Comparison of ENCODE assay signal across 8 cellular contexts in genomic region chr11:560305-561147, GRCh38. TPM values are rescaled to one million over a fixed set of nuclear protein-coding genes. Genes with fewer than 3 reads are reported as not detected.
DNase-seq lines count a peak whose midpoint lies in the region; ATAC-seq and TF ChIP-seq lines count a peak whose summit lies in the region.

Gene LMNTD2 (minus strand): TSS chr11:560738. CDS start chr11:560716, 22 bp downstream.
Gene RASSF7 (plus strand): TSS chr11:560970. CDS start chr11:561769, 799 bp downstream.

- peak; percentile 100 for DNase-seq in GM13976 (ENCODE audit: low spot score)
- peak; percentile 46 for DNase-seq in NCI-H1694 (lab: John Stamatoyannopoulos, UW)
- DNase-seq in T-helper 2 cell treated with Interferon-gamma antibody and Interleukin-4, amounts not matched to agents 5 μg/mL and 100 μg/mL, for 36 hours (ENCODE audit: low spot score) = peak; percentile 92
- DNase-seq in ascending aorta (ENCODE audit: low spot score in 2 of 2) = peak; percentile 68 to 94
- DNase-seq in hippocampal formation (lab: John Stamatoyannopoulos, UW) = peak; percentile 68 to 86
- DNase-seq in retinal pigment epithelial cell (ENCODE audit: low read depth) = peak; percentile 50

- H3K4me1 ChIP-seq in ascending aorta = peaks cover 11 to 12% of the 10 kb centered on the region in 2 donors

- peaks cover 10% of the 10 kb centered on the region for H3K27me3 ChIP-seq in ascending aorta

- in situ Hi-C loops in GM13976 (cut with MboI; ENCODE audit: low sequenced_read_pairs, unreplicated experiment) = no loop called here

- peaks cover 9% of the 10 kb centered on the region for H3K4me1 Mint-ChIP-seq in T-helper 2 cell treated with Interferon-gamma antibody and Interleukin-4, amounts not matched to agents 5 μg/mL and 100 μg/mL, for 36 hours (ENCODE audit: low read depth)

- peak within 1 kb of the TSS; percentile 95 for H3K4me3 Mint-ChIP-seq in T-helper 2 cell treated with Interferon-gamma antibody and Interleukin-4, amounts not matched to agents 5 μg/mL and 100 μg/mL, for 36 hours

- no peak within 1 kb of the TSS for H3K27ac ChIP-seq in ascending aorta

- no peaks in the 10 kb centered on the region for H3K9me3 Mint-ChIP-seq in T-helper 2 cell treated with Interferon-gamma antibody and Interleukin-4, amounts not matched to agents 5 μg/mL and 100 μg/mL, for 36 hours

- H3K36me3 ChIP-seq in ascending aorta = no peaks in the 10 kb centered on the region

- intact Hi-C loops in ascending aorta (cut with DNase I) = loop anchor here (1.0 kb wide), 3 partner anchors 8 to 25 kb away; partner anchors contain the start of gene HRAS

- peaks cover 14% of the 10 kb centered on the region for H3K27me3 Mint-ChIP-seq in T-helper 2 cell treated with Interferon-gamma antibody and Interleukin-4, amounts not matched to agents 5 μg/mL and 100 μg/mL, for 36 hours (ENCODE audit: low read depth)

- H3K4me3 ChIP-seq in ascending aorta (peak within 1 kb of the TSS; percentile 63 to 86), retinal pigment epithelial cell (ENCODE audit: low read length) (peak within 1 kb of the TSS; percentile 55)

- peak; percentile 87 for ATAC-seq in HG02798 (IDR thresholded peaks at IDR 0.05; ENCODE audit: poor library complexity, unreplicated experiment)
- ATAC-seq in GM18870 (IDR thresholded peaks at IDR 0.05; ENCODE audit: unreplicated experiment) = no peak

- H3K9me3 ChIP-seq in ascending aorta = no peaks in the 10 kb centered on the region

- TF ChIP-seq CTCF in GM13976 (IDR thresholded peaks at IDR 0.05; ENCODE audit: borderline replicate concordance, control extremely low read depth, extremely low read depth, insufficient read depth, missing control alignments) (no peak), ascending aorta (IDR thresholded peaks at IDR 0.05) (no peak), retinal pigment epithelial cell (conservative IDR thresholded peaks at IDR 0.05; ENCODE audit: low read depth, low read length) (no peak)

- peaks cover 13% of the 10 kb centered on the region for H3K36me3 Mint-ChIP-seq in T-helper 2 cell treated with Interferon-gamma antibody and Interleukin-4, amounts not matched to agents 5 μg/mL and 100 μg/mL, for 36 hours (ENCODE audit: low read depth)

- H3K27ac Mint-ChIP-seq in T-helper 2 cell treated with Interferon-gamma antibody and Interleukin-4, amounts not matched to agents 5 μg/mL and 100 μg/mL, for 36 hours = peak within 1 kb of the TSS; percentile 49

RNA-seq across cellular contexts. Expression of gene LMNTD2, which starts in this region (rescaled TPM):
- total RNA-seq in ascending aorta = 1.1 TPM

RNA-seq across cellular contexts. Expression of gene RASSF7, which starts in this region (rescaled TPM):
- total RNA-seq in ascending aorta = 3.5 TPM

Comparison
In these comparisons a context has a peak if more than half of its experiments do, and no peak if none do; other contexts are left out.
1. DNase-seq: peak in every context shown above with its lines; median percentile 100 in GM13976; 92 in T-helper 2 cell treated with Interferon-gamma antibody and Interleukin-4, amounts not matched to agents 5 μg/mL and 100 μg/mL, for 36 hours; 81 in ascending aorta; 77 in hippocampal formation; 50 in retinal pigment epithelial cell; 46 in NCI-H1694.